Comparison of ENCODE assay signal across 8 cellular contexts in genomic region chr13:40389081-40389641, GRCh38.
A peak's percentile ranks its signal among the peaks of the same experiment; 100 is the strongest.
DNase-seq lines count a peak whose midpoint lies in the region; ATAC-seq and TF ChIP-seq lines count a peak whose summit lies in the region.

No MANE protein-coding gene starts in this region.

- H3K27ac ChIP-seq in DOHH2 (ENCODE audit: low read depth, low read length) (peak overlapping the region; percentile 80), OCI-LY3 (ENCODE audit: low read length) (no peak overlapping the region), prostate gland (no peak overlapping the region)

- no peaks in the 10 kb centered on the region for H4K20me1 ChIP-seq in DOHH2 (ENCODE audit: control insufficient read depth, insufficient read depth, low read depth, low read length)
- no peaks in the 10 kb centered on the region for H4K20me1 ChIP-seq in OCI-LY3 (ENCODE audit: insufficient read depth, low read length)

- DNase-seq in cerebellar cortex (ENCODE audit: low spot score) (peak; percentile 7), GF-D8 (lab: John Stamatoyannopoulos, UW) (no peak), cerebellum (ENCODE audit: low spot score) (no peak), prostate gland (ENCODE audit: low spot score) (no peak)
- DNase-seq in stimulated activated CD8-positive, alpha-beta memory T cell treated with anti-CD3 and anti-CD28 coated beads, Interleukin-7, amount 100 ng/mL, for 24 hours (ENCODE audit: low read depth), result peak; percentile 12

- H3K36me3 ChIP-seq in DOHH2 (ENCODE audit: control insufficient read depth, low read length) (no peaks in the 10 kb centered on the region), OCI-LY3 (replicated peaks; ENCODE audit: low read depth, low read length) (no peaks in the 10 kb centered on the region), prostate gland (no peaks in the 10 kb centered on the region)

- intact Hi-C loops in prostate gland (cut with DNase I), result no loop called here

- ATAC-seq in GM21717 (IDR thresholded peaks at IDR 0.05; ENCODE audit: unreplicated experiment), result peak; percentile 65

- H3K4me2 ChIP-seq in DOHH2 (ENCODE audit: low read length), result peak overlapping the region; percentile 96
- peak overlapping the region; percentile 96 for H3K4me2 ChIP-seq in OCI-LY3 (ENCODE audit: low read length)

- no peaks in the 10 kb centered on the region for H3K27me3 ChIP-seq in DOHH2 (ENCODE audit: control insufficient read depth, low read length)
- peaks cover 8% of the 10 kb centered on the region; the same call in 1 of the 2 replicates for H3K27me3 ChIP-seq in OCI-LY3 (ENCODE audit: low read depth, low read length)
- H3K27me3 ChIP-seq in prostate gland (replicated peaks; ENCODE audit: insufficient read depth), result no peaks in the 10 kb centered on the region

- peak overlapping the region; percentile 33 for H3K9ac ChIP-seq in OCI-LY3 (ENCODE audit: low read length)

- H3K79me2 ChIP-seq in DOHH2 (ENCODE audit: control insufficient read depth, low read length), result 0 out of 2 replicates have a peak, but pooled peaks cover 4% of the 10 kb centered on the region
- no peaks in the 10 kb centered on the region for H3K79me2 ChIP-seq in OCI-LY3 (ENCODE audit: low read length)

- no peak for TF ChIP-seq CTCF in DOHH2 (IDR thresholded peaks at IDR 0.05; ENCODE audit: low read depth, low read length, poor library complexity, severe bottlenecking)
- TF ChIP-seq CTCF in OCI-LY3 (IDR thresholded peaks at IDR 0.05; ENCODE audit: low read depth, low read length), result no peak
- TF ChIP-seq CTCF in prostate gland (IDR thresholded peaks at IDR 0.05), result no peak

- peaks cover 7% of the 10 kb centered on the region; the same call in 1 of the 2 replicates for H3F3A ChIP-seq in DOHH2 (ENCODE audit: control insufficient read depth, insufficient read depth)

- H3K4me3 ChIP-seq in DOHH2 (ENCODE audit: low read length), result peak overlapping the region; percentile 75
- peak overlapping the region; percentile 68 for H3K4me3 ChIP-seq in OCI-LY3 (ENCODE audit: low read length)
- H3K4me3 ChIP-seq in prostate gland, result no peak overlapping the region

- H3K4me1 ChIP-seq in DOHH2 (ENCODE audit: control insufficient read depth, low read length) (peaks cover 47% of the 10 kb centered on the region), OCI-LY3 (ENCODE audit: low read length) (peaks cover 15% of the 10 kb centered on the region), prostate gland (replicated peaks) (no peaks in the 10 kb centered on the region)

- TF ChIP-seq POLR2A in prostate gland (IDR thresholded peaks at IDR 0.05), result no peak

- H3K9me3 ChIP-seq in DOHH2 (ENCODE audit: control insufficient read depth, insufficient read depth, low read length) (no peaks in the 10 kb centered on the region), OCI-LY3 (ENCODE audit: insufficient read depth, low read length) (no peaks in the 10 kb centered on the region), prostate gland (no peaks in the 10 kb centered on the region)

- H2AFZ ChIP-seq in OCI-LY3 (ENCODE audit: low read depth, low read length), result peak overlapping the region; percentile 94

- 57% methylated on average over 10 of the region's 10 CpGs for WGBS in prostate gland

- no peaks in the 10 kb centered on the region for H3K9me2 ChIP-seq in DOHH2 (replicated peaks; ENCODE audit: control insufficient read depth, low read length)

Comparison
In these comparisons a context has a peak if more than half of its experiments do, and no peak if none do; other contexts are left out.
1. H3K4me3 ChIP-seq: peak in DOHH2 (single experiment) and OCI-LY3 (single experiment); none in prostate gland (0 of 2).
2. DNase-seq: peak in cerebellar cortex (single experiment) and stimulated activated CD8-positive, alpha-beta memory T cell treated with anti-CD3 and anti-CD28 coated beads, Interleukin-7, amount 100 ng/mL, for 24 hours (single experiment); none in GF-D8 (single experiment), cerebellum (single experiment) and prostate gland (single experiment).